Comparison of ENCODE assay signal across 16 cellular contexts in the genomic region with DNA sequence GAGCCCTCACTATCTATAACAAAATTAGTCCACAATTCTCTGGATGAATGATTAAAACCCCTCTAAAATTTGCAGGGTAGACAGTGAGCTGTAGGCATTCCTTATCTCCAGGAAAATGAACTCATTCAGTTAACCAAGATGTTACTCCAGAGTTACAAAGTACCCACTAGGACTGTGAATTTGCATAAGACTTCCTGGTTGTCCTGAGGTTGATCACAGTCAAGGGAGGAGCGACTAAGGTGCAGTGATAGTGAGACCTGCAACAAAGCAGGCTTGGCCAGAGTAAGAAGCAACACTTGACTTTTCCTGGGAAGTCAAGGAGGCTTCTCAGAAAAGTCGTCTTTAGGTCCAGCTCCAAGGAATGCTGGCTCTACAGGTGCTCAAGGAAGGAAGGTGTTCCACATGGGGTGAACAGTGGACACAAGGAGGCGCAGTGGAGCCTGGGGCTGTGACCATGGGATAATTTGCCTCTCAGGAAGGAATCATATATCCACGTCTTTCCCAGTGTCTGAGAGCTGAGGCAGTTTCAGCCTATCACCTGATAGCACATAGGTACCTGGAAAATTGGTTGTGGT.
DNase-seq lines count a peak whose midpoint lies in the region; ATAC-seq, FAIRE-seq and TF ChIP-seq lines count a peak whose summit lies in the region.
"Had no signal": no experiment of that assay in that cellular context is flagged by ENCODE, and none has a peak within 500 bp of the region (broad histone marks: within the 10 kb centered on the region; RNA-seq: fewer than 3 reads in every experiment).

No MANE protein-coding gene starts in this region.

- H3K27me3 ChIP-seq in H1 (replicated peaks in 1 of 4; ENCODE audit: control insufficient read depth in 3 of 4, extremely low read depth in 1 of 4, insufficient read depth in 3 of 4, low read length in 3 of 4) (0 out of 7 replicates have a peak, but pooled peaks cover 0 to 3% (median 0%) of the 10 kb centered on the region in 4 experiments), mesendoderm (ENCODE audit: insufficient read depth, low read length, poor library complexity) (no peaks in the 10 kb centered on the region)

- peak; percentile 58 for DNase-seq in Calu3
- peak in 1 of 2 experiments; percentile 78 for DNase-seq in H1 (ENCODE audit: low read depth in 1 of 2, low spot score in 2 of 2)
- DNase-seq in mesendoderm = peak; percentile 77
- no peak for DNase-seq in WTC11 (ENCODE audit: low spot score)
- DNase-seq in amniotic stem cell (lab: John Stamatoyannopoulos, UW) = no peak
- DNase-seq in ecto neural progenitor cell (ENCODE audit: low spot score) = no peak
- DNase-seq: activated effector memory CD4-positive, alpha-beta T cell treated with Interleukin-2 at 50 U/mL for 16 hours; caudate nucleus; effector CD8-positive, alpha-beta T cell; GOT3; NCI-H146; NCI-H226; stimulated activated CD4-positive, alpha-beta T cell treated with anti-CD3 and anti-CD28 coated beads, Interleukin-2, amount 100 ng/mL, for 24 hours; T-helper 17 cell had no signal

- H3K14ac ChIP-seq in H1 (ENCODE audit: insufficient read length) = no peak overlapping the region

- no peaks in the 10 kb centered on the region for H3K36me3 ChIP-seq in H1 (ENCODE audit: control insufficient read depth in 2 of 4, insufficient read depth in 4 of 4, low read length in 3 of 4)
- no peaks in the 10 kb centered on the region for H3K36me3 ChIP-seq in mesendoderm (ENCODE audit: control insufficient read depth, insufficient read depth, low read length)

- intact Hi-C loops in Calu3 (cut with micrococcal nuclease; ENCODE audit: unreplicated experiment) = no loop called here

- H3K9ac ChIP-seq in H1 (replicated peaks in 1 of 4; ENCODE audit: extremely low read depth in 1 of 4, low read depth in 3 of 4, low read length in 3 of 4) = no peak overlapping the region
- H3K9ac ChIP-seq in mesendoderm (ENCODE audit: low read length) = no peak overlapping the region

- no peak overlapping the region for H3K23ac ChIP-seq in H1 (ENCODE audit: insufficient read length)
- no peak overlapping the region for H3K23ac ChIP-seq in mesendoderm (ENCODE audit: low read length)

- H2BK120ac ChIP-seq in H1 (replicated peaks; ENCODE audit: low read depth, low read length) (no peak overlapping the region), mesendoderm (ENCODE audit: low read depth, low read length) (no peak overlapping the region)

- H3K4me3 Mint-ChIP-seq in Calu3 (ENCODE audit: low read depth, unreplicated experiment) (no peak overlapping the region), WTC11 (no peak overlapping the region)
- H3K4me3 Mint-ChIP-seq: T-helper 17 cell had no signal

- H4K20me1 ChIP-seq in H1 (replicated peaks in 1 of 2; ENCODE audit: control insufficient read depth in 1 of 2, insufficient read depth in 2 of 2, low read length in 2 of 2) = no peaks in the 10 kb centered on the region

- no TSS peak for BruUV-seq in Calu3 (replicated peaks; lab: Mats Ljungman, UMichigan)

- TF ChIP-seq EP300 in H1 (IDR thresholded peaks at IDR 0.05; ENCODE audit: borderline replicate concordance in 1 of 2, low read depth in 2 of 2, low read length in 2 of 2) = no peak

- 50% methylated on average over 4 of the region's 4 CpGs; no CpG with 5 or more reads in 1 of the 2 experiments for WGBS in H1 (ENCODE audit: extremely low coverage in 1 of 2, insufficient coverage in 1 of 2, insufficient read length in 1 of 2, insufficient replicate concordance in 2 of 2, low coverage in 1 of 2, low lambda C conversion rate in 2 of 2, missing lambda C conversion rate in 1 of 2), 2 experiments
- no CpG with 5 or more reads among the region's 4 CpGs for WGBS in mesendoderm (ENCODE audit: extremely low coverage, insufficient coverage, low lambda C conversion rate)

- TF ChIP-seq POLR2A in H1 (IDR thresholded peaks at IDR 0.05; ENCODE audit: control extremely low read depth in 1 of 2, low read depth in 2 of 2, low read length in 2 of 2) = no peak

- POLR2A ChIA-PET in H1 (lab: Charles Lee; ENCODE audit: partially characterized antibody) = interaction anchor here (1.3 kb wide), 1 partner anchor 15 kb away, joined by 3 read pairs; no protein-coding TSS in a partner anchor
- POLR2A ChIA-PET in WTC11 (lab: Charles Lee) = no interaction called here

- H3K4me1 Mint-ChIP-seq in Calu3 (ENCODE audit: low read depth, unreplicated experiment) (peaks cover 29% of the 10 kb centered on the region), WTC11 (no peaks in the 10 kb centered on the region)
- H3K4me1 Mint-ChIP-seq: T-helper 17 cell had no signal

- no peak overlapping the region for H4K91ac ChIP-seq in H1 (replicated peaks; ENCODE audit: insufficient read length, low read length)

- no peak overlapping the region for H4K8ac ChIP-seq in H1 (ENCODE audit: extremely low read depth, insufficient read depth, low read length)
- H4K8ac ChIP-seq in mesendoderm (ENCODE audit: low read depth, low read length) = no peak overlapping the region

- no peak overlapping the region for H2BK5ac ChIP-seq in H1 (ENCODE audit: low read depth, low read length)
- H2BK5ac ChIP-seq in mesendoderm (ENCODE audit: low read length) = no peak overlapping the region

- no peak overlapping the region for H3K4me2 ChIP-seq in H1 (ENCODE audit: insufficient read depth in 1 of 2, low read depth in 2 of 2, low read length in 2 of 2)
- H3K4me2 ChIP-seq in mesendoderm (ENCODE audit: low read length) = no peak overlapping the region

- H2BK12ac ChIP-seq in H1 (ENCODE audit: low read depth, low read length) = no peak overlapping the region; the same call in 1 of the 2 replicates

- H3K4ac ChIP-seq in H1 (replicated peaks; ENCODE audit: insufficient read length, low read depth, low read length) = no peak overlapping the region
- H3K4ac ChIP-seq in mesendoderm (ENCODE audit: low read depth, low read length) = no peak overlapping the region

- peak; percentile 75 to 82 for TF ChIP-seq RAD21 in H1 (IDR thresholded peaks at IDR 0.05 in 1 of 2, conservative IDR thresholded peaks at IDR 0.05 in 1 of 2; ENCODE audit: low read depth in 2 of 2, low read length in 2 of 2)

- H3K27ac ChIP-seq in H1 (ENCODE audit: low read depth, low read length) = no peak overlapping the region
- no peak overlapping the region for H3K27ac ChIP-seq in mesendoderm (ENCODE audit: low read depth, low read length)

- peak; percentile 41 for TF ChIP-seq CTCF in Calu3 (IDR thresholded peaks at IDR 0.05; ENCODE audit: unreplicated experiment)
- peak; percentile 22; the same call in 1 of the 2 replicates for TF ChIP-seq CTCF in LNCAP (IDR thresholded peaks at IDR 0.05)
- TF ChIP-seq CTCF in H1 (IDR thresholded peaks at IDR 0.05; ENCODE audit: control extremely low read depth in 1 of 3, insufficient read depth in 1 of 3, low read depth in 1 of 3, low read length in 3 of 3) = peak; percentile 81 to 92 (median 86)
- TF ChIP-seq CTCF in WTC11 (IDR thresholded peaks at IDR 0.05) = no peak

- H3K36me3 Mint-ChIP-seq in Calu3 (ENCODE audit: insufficient read depth, unreplicated experiment) (no peaks in the 10 kb centered on the region), WTC11 (peaks cover 78% of the 10 kb centered on the region)

- no peaks in the 10 kb centered on the region for H3K9me3 ChIP-seq in H1 (ENCODE audit: insufficient read depth in 2 of 2, low read depth in 1 of 2, low read length in 1 of 2)

- no peaks in the 10 kb centered on the region for H3K79me1 ChIP-seq in H1 (ENCODE audit: low read depth, low read length)
- no peaks in the 10 kb centered on the region for H3K79me1 ChIP-seq in mesendoderm (ENCODE audit: low read length)

- no peaks in the 10 kb centered on the region for H3K23me2 ChIP-seq in H1 (ENCODE audit: low read depth, low read length)

- H3K4me3 ChIP-seq in H1 (ENCODE audit: extremely low read depth in 1 of 4, insufficient read depth in 2 of 4, low read depth in 3 of 4, low read length in 4 of 4) (no peak overlapping the region), mesendoderm (ENCODE audit: low read length) (no peak overlapping the region)

- H3K18ac ChIP-seq in H1 (ENCODE audit: extremely low read depth, low read length) (peak overlapping the region; percentile 24; the same call in 1 of the 2 replicates), mesendoderm (ENCODE audit: low read length) (no peak overlapping the region)

- H3K4me1 ChIP-seq in H1 (replicated peaks in 1 of 4; ENCODE audit: control insufficient read depth in 3 of 4, insufficient read depth in 4 of 4, low read length in 3 of 4) (peaks cover 3 to 16% (median 6%) of the 10 kb centered on the region in 4 experiments; a peak in 6 of 7 replicates), mesendoderm (ENCODE audit: control insufficient read depth, low read depth, low read length) (peaks cover 18% of the 10 kb centered on the region)

- ATAC-seq in WTC11 (no peak), HG03460 (IDR thresholded peaks at IDR 0.05; ENCODE audit: unreplicated experiment) (no peak)
- ATAC-seq: T-helper 17 cell had no signal

- no peak overlapping the region for H2AFZ ChIP-seq in H1 (ENCODE audit: low read length)

- H3K56ac ChIP-seq in H1 (replicated peaks; ENCODE audit: insufficient read length, low read depth, low read length) (no peak overlapping the region), mesendoderm (ENCODE audit: low read length) (no peak overlapping the region)

- H3K79me2 ChIP-seq in H1 (ENCODE audit: control insufficient read depth in 1 of 2, insufficient read depth in 2 of 2, low read length in 2 of 2) = no peaks in the 10 kb centered on the region
- no peaks in the 10 kb centered on the region for H3K79me2 ChIP-seq in mesendoderm (ENCODE audit: control insufficient read depth, insufficient read depth, low read length)

- H3K27me3 Mint-ChIP-seq in Calu3 (ENCODE audit: unreplicated experiment) (no peaks in the 10 kb centered on the region), WTC11 (ENCODE audit: low read depth) (peaks cover 23% of the 10 kb centered on the region)
- H3K27me3 Mint-ChIP-seq: T-helper 17 cell had no signal

- no peaks in the 10 kb centered on the region for H3K9me3 Mint-ChIP-seq in Calu3 (ENCODE audit: low read depth, unreplicated experiment)
- peaks cover 82% of the 10 kb centered on the region for H3K9me3 Mint-ChIP-seq in WTC11

- CTCF ChIA-PET in Calu3 (lab: Charles Lee) = interaction anchor here (0.6 to 1.2 kb wide), 4 partner anchors 23 to 180 kb away, joined by 3 to 5 read pairs (median 4); no protein-coding TSS in a partner anchor
- CTCF ChIA-PET in H1 (lab: Charles Lee; ENCODE audit: partially characterized antibody) = interaction anchor here (0.6 to 5.1 kb wide), 27 partner anchors 8 to 723 kb away, joined by 3 to 21 read pairs (median 3); no protein-coding TSS in a partner anchor
- CTCF ChIA-PET in WTC11 (lab: Charles Lee) = no interaction called here

- no peak overlapping the region for H2BK20ac ChIP-seq in H1 (ENCODE audit: low read length)

- H4K5ac ChIP-seq in H1 (ENCODE audit: insufficient read length, low read depth, low read length) (no peak overlapping the region), mesendoderm (ENCODE audit: low read length) (no peak overlapping the region)

- H2AK5ac ChIP-seq in H1 (ENCODE audit: low read depth, low read length) (no peak overlapping the region), mesendoderm (ENCODE audit: low read length) (no peak overlapping the region)

- peak; percentile 85 for FAIRE-seq in H1 (lab: Jason Lieb, UNC)

- H3K27ac Mint-ChIP-seq in Calu3 (ENCODE audit: unreplicated experiment) (no peak overlapping the region), WTC11 (no peak overlapping the region)
- H3K27ac Mint-ChIP-seq: T-helper 17 cell had no signal

- H2BK15ac ChIP-seq in H1 (ENCODE audit: low read length) = no peak overlapping the region
- no peak overlapping the region for H2BK15ac ChIP-seq in mesendoderm (replicated peaks; ENCODE audit: low read depth)

Comparison
In these comparisons a context has a peak if more than half of its experiments do, and no peak if none do; other contexts are left out.
1. DNase-seq: peak in Calu3 (single experiment) and mesendoderm (single experiment); none in WTC11 (single experiment), amniotic stem cell (single experiment) and ecto neural progenitor cell (single experiment).